In genomic region chr13:26053418-26053980, GRCh38 we compare ENCODE assay signal across 16 cellular contexts.
"Had no signal": no experiment of that assay in that cellular context is flagged by ENCODE, and none has a peak within 500 bp of the region (broad histone marks: within the 10 kb centered on the region; RNA-seq: fewer than 3 reads in every experiment).

No MANE protein-coding gene starts in this region.

- DNase-seq: activated CD4-positive, alpha-beta T cell treated with anti-CD3 and anti-CD28 coated beads, Interleukin-2, amount 10 ng/mL, durations not matched to agents 7 days and 5 days; activated naive CD4-positive, alpha-beta T cell treated with anti-CD3 and anti-CD28 coated beads, Interleukin-2, amount 10 ng/mL, durations not matched to agents 7 days and 5 days; amniotic stem cell; effector CD8-positive, alpha-beta T cell; heart left ventricle; left ventricle myocardium inferior; naive thymus-derived CD4-positive, alpha-beta T cell; spleen; stimulated activated naive B cell treated with anti-CD40 and anti-IgM and Interleukin-4, amounts not matched to agents 10 μg/mL and 1 μg/mL and 100 μg/mL, for 72 hours; SW 1271; thyroid gland had no signal

- H3K4me1 Mint-ChIP-seq: memory B cell had no signal

- H3K27ac Mint-ChIP-seq: activated CD4-positive, alpha-beta T cell treated with anti-CD3 and anti-CD28 coated beads, Interleukin-2, amount 10 ng/mL, durations not matched to agents 7 days and 5 days; activated naive CD4-positive, alpha-beta T cell treated with anti-CD3 and anti-CD28 coated beads, Interleukin-2, amount 10 ng/mL, durations not matched to agents 7 days and 5 days; activated T-helper 2 cell treated with anti-CD3 and anti-CD28 coated beads, Interferon-gamma antibody, Interleukin-2, Interleukin-4, amounts not matched to agents 10 μg/mL and 5 μg/mL and 100 μg/mL, durations not matched to agents 14 hours and 24 hours and 36 hours; memory B cell; stimulated activated naive B cell treated with anti-CD40 and anti-IgM and Interleukin-4, amounts not matched to agents 10 μg/mL and 1 μg/mL and 100 μg/mL, for 72 hours had no signal

- ATAC-seq: esophagus mucosa; gastroesophageal sphincter; heart left ventricle; naive thymus-derived CD4-positive, alpha-beta T cell; sciatic nerve; stimulated activated naive B cell treated with anti-CD40 and anti-IgM and Interleukin-4, amounts not matched to agents 10 μg/mL and 1 μg/mL and 100 μg/mL, for 72 hours had no signal

- H3K36me3 Mint-ChIP-seq: activated naive CD4-positive, alpha-beta T cell treated with anti-CD3 and anti-CD28 coated beads, Interleukin-2, amount 10 ng/mL, durations not matched to agents 7 days and 5 days; memory B cell; naive thymus-derived CD4-positive, alpha-beta T cell; stimulated activated naive B cell treated with anti-CD40 and anti-IgM and Interleukin-4, amounts not matched to agents 10 μg/mL and 1 μg/mL and 100 μg/mL, for 72 hours had no signal

- H3K9me3 Mint-ChIP-seq: activated CD4-positive, alpha-beta T cell treated with anti-CD3 and anti-CD28 coated beads, Interleukin-2, amount 10 ng/mL, durations not matched to agents 7 days and 5 days; activated naive CD4-positive, alpha-beta T cell treated with anti-CD3 and anti-CD28 coated beads, Interleukin-2, amount 10 ng/mL, durations not matched to agents 7 days and 5 days; activated T-helper 2 cell treated with anti-CD3 and anti-CD28 coated beads, Interferon-gamma antibody, Interleukin-2, Interleukin-4, amounts not matched to agents 10 μg/mL and 5 μg/mL and 100 μg/mL, durations not matched to agents 14 hours and 24 hours and 36 hours; memory B cell; stimulated activated naive B cell treated with anti-CD40 and anti-IgM and Interleukin-4, amounts not matched to agents 10 μg/mL and 1 μg/mL and 100 μg/mL, for 72 hours had no signal

- H3K4me3 Mint-ChIP-seq: activated CD4-positive, alpha-beta T cell treated with anti-CD3 and anti-CD28 coated beads, Interleukin-2, amount 10 ng/mL, durations not matched to agents 7 days and 5 days; activated naive CD4-positive, alpha-beta T cell treated with anti-CD3 and anti-CD28 coated beads, Interleukin-2, amount 10 ng/mL, durations not matched to agents 7 days and 5 days; memory B cell; stimulated activated naive B cell treated with anti-CD40 and anti-IgM and Interleukin-4, amounts not matched to agents 10 μg/mL and 1 μg/mL and 100 μg/mL, for 72 hours had no signal

- H3K9me3 ChIP-seq: gastroesophageal sphincter, heart left ventricle, left ventricle myocardium inferior, spleen, thyroid gland had no signal
